Comparison of ENCODE assay signal across 1 cellular context in the genomic region with DNA sequence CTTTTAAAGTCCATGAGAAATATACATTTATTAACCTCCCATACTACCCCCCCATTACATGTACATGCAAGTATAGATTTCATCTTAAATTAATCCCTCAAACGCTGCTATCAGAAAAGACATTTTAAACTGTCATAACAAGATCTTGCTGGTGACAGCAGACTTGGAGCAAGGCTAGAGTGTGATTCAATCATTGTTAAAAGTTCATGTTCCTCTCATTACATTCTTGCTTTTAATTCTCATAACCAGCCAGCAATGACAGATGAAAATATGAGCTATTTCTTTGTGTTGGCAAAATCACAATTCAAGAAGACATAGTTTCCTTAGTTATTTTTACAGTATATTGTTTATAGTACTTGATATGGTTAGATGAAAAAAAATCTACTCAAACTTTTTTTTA.
TF ChIP-seq lines count a peak whose summit lies in the region.

No MANE protein-coding gene starts in this region.

TF ChIP-seq in GM12878, 131 proteins besides CTCF, POLR2A, EP300 and RAD21:
- TF ChIP-seq BMI1 (IDR thresholded peaks at IDR 0.05; ENCODE audit: borderline replicate concordance), result no peak
- TF ChIP-seq PML (IDR thresholded peaks at IDR 0.05; ENCODE audit: low read length), result no peak
- no peak for TF ChIP-seq HCFC1 (IDR thresholded peaks at IDR 0.05; ENCODE audit: low read length)
- no peak for TF ChIP-seq BRCA1 (IDR thresholded peaks at IDR 0.05; ENCODE audit: low read depth, low read length)
- TF ChIP-seq RCOR1 (conservative IDR thresholded peaks at IDR 0.05; ENCODE audit: low read depth, low read length), result no peak
- TF ChIP-seq, protein P1, sequence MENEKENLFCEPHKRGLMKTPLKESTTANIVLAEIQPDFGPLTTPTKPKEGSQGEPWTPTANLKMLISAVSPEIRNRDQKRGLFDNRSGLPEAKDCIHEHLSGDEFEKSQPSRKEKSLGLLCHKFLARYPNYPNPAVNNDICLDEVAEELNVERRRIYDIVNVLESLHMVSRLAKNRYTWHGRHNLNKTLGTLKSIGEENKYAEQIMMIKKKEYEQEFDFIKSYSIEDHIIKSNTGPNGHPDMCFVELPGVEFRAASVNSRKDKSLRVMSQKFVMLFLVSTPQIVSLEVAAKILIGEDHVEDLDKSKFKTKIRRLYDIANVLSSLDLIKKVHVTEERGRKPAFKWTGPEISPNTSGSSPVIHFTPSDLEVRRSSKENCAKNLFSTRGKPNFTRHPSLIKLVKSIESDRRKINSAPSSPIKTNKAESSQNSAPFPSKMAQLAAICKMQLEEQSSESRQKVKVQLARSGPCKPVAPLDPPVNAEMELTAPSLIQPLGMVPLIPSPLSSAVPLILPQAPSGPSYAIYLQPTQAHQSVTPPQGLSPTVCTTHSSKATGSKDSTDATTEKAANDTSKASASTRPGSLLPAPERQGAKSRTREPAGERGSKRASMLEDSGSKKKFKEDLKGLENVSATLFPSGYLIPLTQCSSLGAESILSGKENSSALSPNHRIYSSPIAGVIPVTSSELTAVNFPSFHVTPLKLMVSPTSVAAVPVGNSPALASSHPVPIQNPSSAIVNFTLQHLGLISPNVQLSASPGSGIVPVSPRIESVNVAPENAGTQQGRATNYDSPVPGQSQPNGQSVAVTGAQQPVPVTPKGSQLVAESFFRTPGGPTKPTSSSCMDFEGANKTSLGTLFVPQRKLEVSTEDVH (IDR thresholded peaks at IDR 0.05; ENCODE audit: low read depth, partially characterized antibody), result no peak
- TF ChIP-seq TBL1XR1 (IDR thresholded peaks at IDR 0.05; ENCODE audit: low read depth, low read length), result no peak
- TF ChIP-seq RAD51 (IDR thresholded peaks at IDR 0.05), result no peak
- no peak for TF ChIP-seq FOXM1 (IDR thresholded peaks at IDR 0.05; ENCODE audit: low read depth, low read length)
- no peak for TF ChIP-seq SRF (IDR thresholded peaks at IDR 0.05; ENCODE audit: low read depth in 2 of 2, low read length in 2 of 2)
- TF ChIP-seq SMAD1 (IDR thresholded peaks at IDR 0.05; ENCODE audit: low read depth, partially characterized antibody), result no peak
- no peak for TF ChIP-seq TAF1 (IDR thresholded peaks at IDR 0.05; ENCODE audit: borderline replicate concordance, low read depth, low read length)
- TF ChIP-seq, protein P2, sequence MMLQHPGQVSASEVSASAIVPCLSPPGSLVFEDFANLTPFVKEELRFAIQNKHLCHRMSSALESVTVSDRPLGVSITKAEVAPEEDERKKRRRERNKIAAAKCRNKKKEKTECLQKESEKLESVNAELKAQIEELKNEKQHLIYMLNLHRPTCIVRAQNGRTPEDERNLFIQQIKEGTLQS (IDR thresholded peaks at IDR 0.05; ENCODE audit: borderline replicate concordance, extremely low read depth, low read depth, low read length), result no peak
- no peak for TF ChIP-seq NR2F1 (conservative IDR thresholded peaks at IDR 0.05)
- TF ChIP-seq, protein P3, sequence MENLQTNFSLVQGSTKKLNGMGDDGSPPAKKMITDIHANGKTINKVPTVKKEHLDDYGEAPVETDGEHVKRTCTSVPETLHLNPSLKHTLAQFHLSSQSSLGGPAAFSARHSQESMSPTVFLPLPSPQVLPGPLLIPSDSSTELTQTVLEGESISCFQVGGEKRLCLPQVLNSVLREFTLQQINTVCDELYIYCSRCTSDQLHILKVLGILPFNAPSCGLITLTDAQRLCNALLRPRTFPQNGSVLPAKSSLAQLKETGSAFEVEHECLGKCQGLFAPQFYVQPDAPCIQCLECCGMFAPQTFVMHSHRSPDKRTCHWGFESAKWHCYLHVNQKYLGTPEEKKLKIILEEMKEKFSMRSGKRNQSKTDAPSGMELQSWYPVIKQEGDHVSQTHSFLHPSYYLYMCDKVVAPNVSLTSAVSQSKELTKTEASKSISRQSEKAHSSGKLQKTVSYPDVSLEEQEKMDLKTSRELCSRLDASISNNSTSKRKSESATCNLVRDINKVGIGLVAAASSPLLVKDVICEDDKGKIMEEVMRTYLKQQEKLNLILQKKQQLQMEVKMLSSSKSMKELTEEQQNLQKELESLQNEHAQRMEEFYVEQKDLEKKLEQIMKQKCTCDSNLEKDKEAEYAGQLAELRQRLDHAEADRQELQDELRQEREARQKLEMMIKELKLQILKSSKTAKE (IDR thresholded peaks at IDR 0.05; ENCODE audit: low read depth, poor library complexity, severe bottlenecking), result no peak
- no peak for TF ChIP-seq IRF4 (IDR thresholded peaks at IDR 0.05; ENCODE audit: low read depth, low read length)
- TF ChIP-seq, protein P4, sequence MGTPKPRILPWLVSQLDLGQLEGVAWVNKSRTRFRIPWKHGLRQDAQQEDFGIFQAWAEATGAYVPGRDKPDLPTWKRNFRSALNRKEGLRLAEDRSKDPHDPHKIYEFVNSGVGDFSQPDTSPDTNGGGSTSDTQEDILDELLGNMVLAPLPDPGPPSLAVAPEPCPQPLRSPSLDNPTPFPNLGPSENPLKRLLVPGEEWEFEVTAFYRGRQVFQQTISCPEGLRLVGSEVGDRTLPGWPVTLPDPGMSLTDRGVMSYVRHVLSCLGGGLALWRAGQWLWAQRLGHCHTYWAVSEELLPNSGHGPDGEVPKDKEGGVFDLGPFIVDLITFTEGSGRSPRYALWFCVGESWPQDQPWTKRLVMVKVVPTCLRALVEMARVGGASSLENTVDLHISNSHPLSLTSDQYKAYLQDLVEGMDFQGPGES (IDR thresholded peaks at IDR 0.05), result no peak
- no peak for TF ChIP-seq IKZF1 (conservative IDR thresholded peaks at IDR 0.05)
- no peak for TF ChIP-seq TCF12 (IDR thresholded peaks at IDR 0.05; ENCODE audit: low read depth, low read length)
